In the genomic region with DNA sequence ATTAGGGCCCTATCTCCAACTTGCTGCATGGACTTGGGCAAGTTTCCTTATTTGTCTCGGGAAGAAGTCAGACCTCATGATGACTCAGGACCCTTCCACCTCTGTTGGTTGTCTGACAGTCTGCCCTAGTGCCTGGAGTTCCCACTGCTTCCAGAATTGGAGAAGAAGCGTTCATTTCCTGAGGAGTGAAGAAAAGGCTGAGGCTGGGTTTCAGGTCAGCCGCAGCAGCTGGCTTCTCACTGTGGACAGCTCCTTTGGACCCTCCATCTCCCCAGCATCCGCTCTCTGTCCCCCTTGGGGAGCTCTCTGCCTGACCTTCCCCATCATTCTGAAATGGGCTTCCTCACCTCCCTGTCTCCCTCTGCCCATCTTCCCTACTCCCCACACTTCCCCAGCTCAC, we compare ENCODE assay signal across 1 cellular context.
TF ChIP-seq lines count a peak whose summit lies in the region.

No MANE protein-coding gene starts in this region.

TF ChIP-seq in IMR-90, 13 proteins besides CTCF, POLR2A, EP300 and RAD21 (continued from another document):
- TF ChIP-seq FOS (IDR thresholded peaks at IDR 0.05; ENCODE audit: low read depth, low read length) (no peak), BHLHE40 (IDR thresholded peaks at IDR 0.05; ENCODE audit: low read depth, low read length) (no peak), RCOR1 (IDR thresholded peaks at IDR 0.05; ENCODE audit: insufficient replicate concordance, low read length) (no peak), SMC3 (IDR thresholded peaks at IDR 0.05; ENCODE audit: low read depth, low read length) (no peak), USF2 (IDR thresholded peaks at IDR 0.05; ENCODE audit: low read depth, low read length) (no peak), MAFK (IDR thresholded peaks at IDR 0.05; ENCODE audit: low read depth, low read length) (no peak), MXI1 (IDR thresholded peaks at IDR 0.05; ENCODE audit: borderline replicate concordance, low read depth, low read length) (no peak)
- TF ChIP-seq, protein P1, sequence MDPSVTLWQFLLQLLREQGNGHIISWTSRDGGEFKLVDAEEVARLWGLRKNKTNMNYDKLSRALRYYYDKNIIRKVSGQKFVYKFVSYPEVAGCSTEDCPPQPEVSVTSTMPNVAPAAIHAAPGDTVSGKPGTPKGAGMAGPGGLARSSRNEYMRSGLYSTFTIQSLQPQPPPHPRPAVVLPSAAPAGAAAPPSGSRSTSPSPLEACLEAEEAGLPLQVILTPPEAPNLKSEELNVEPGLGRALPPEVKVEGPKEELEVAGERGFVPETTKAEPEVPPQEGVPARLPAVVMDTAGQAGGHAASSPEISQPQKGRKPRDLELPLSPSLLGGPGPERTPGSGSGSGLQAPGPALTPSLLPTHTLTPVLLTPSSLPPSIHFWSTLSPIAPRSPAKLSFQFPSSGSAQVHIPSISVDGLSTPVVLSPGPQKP (IDR thresholded peaks at IDR 0.05; ENCODE audit: borderline replicate concordance, low read depth, low read length), result no peak
